ENCODE assay signal across 17 cellular contexts in genomic region chr9:89507626-89508025, GRCh38. TPM values are rescaled to one million over a fixed set of nuclear protein-coding genes. Genes with fewer than 3 reads are reported as not detected.
DNase-seq lines count a peak whose midpoint lies in the region; ATAC-seq and TF ChIP-seq lines count a peak whose summit lies in the region.
"Had no signal": no experiment of that assay in that cellular context is flagged by ENCODE, and none has a peak within 500 bp of the region (broad histone marks: within the 10 kb centered on the region; RNA-seq: fewer than 3 reads in every experiment).

No MANE protein-coding gene starts in this region.

- H4K20me1 ChIP-seq in SU-DHL-6 (ENCODE audit: low read depth, low read length) = no peaks in the 10 kb centered on the region

- H3K27ac ChIP-seq in CD4-positive, alpha-beta T cell (ENCODE audit: low read depth, low read length) = no peak overlapping the region
- H3K27ac ChIP-seq in SU-DHL-6 (ENCODE audit: low read depth, low read length) = no peak overlapping the region
- H3K27ac ChIP-seq: GM23248, uterus had no signal

- DNase-seq in CD4-positive, alpha-beta T cell = no peak
- no peak for DNase-seq in stimulated activated CD4-positive, alpha-beta T cell treated with anti-CD3 and anti-CD28 coated beads, Interleukin-1b, Interleukin-23, amount 100 ng/mL, for 48 hours
- DNase-seq in NCI-H2171 treated with DMSO at 0.1 percent for 48 hours (lab: John Stamatoyannopoulos, UW) (no peak), ecto neural progenitor cell (ENCODE audit: low spot score) (no peak)
- DNase-seq: amniotic stem cell; GM23248; NCI-H1436; NCI-H524 treated with DMSO at 0.1 percent for 48 hours; retina; stimulated activated CD4-positive, alpha-beta T cell treated with anti-CD3 and anti-CD28 coated beads, Interleukin-2, amount 100 ng/mL, for 48 hours; uterus had no signal

- H3K9me3 Mint-ChIP-seq in CD4-positive, alpha-beta T cell = no peaks in the 10 kb centered on the region

- no peaks in the 10 kb centered on the region for H3K27me3 Mint-ChIP-seq in CD4-positive, alpha-beta T cell

- intact Hi-C loops in CD4-positive, alpha-beta T cell (cut with DNase I, micrococcal nuclease) = no loop called here

- H3K4me1 Mint-ChIP-seq in CD4-positive, alpha-beta T cell (ENCODE audit: low read depth) = peaks cover 82% of the 10 kb centered on the region

- H3K27me3 ChIP-seq in CD4-positive, alpha-beta T cell (ENCODE audit: control insufficient read depth, insufficient read depth, low read length) = no peaks in the 10 kb centered on the region
- H3K27me3 ChIP-seq in SU-DHL-6 (ENCODE audit: low read length) = no peaks in the 10 kb centered on the region
- H3K27me3 ChIP-seq: Peyer's patch, uterus had no signal

- H3K4me3 ChIP-seq in SU-DHL-6 (ENCODE audit: insufficient read depth, low read length, poor library complexity, severe bottlenecking) = no peak overlapping the region
- H3K4me3 ChIP-seq: GM23248, Peyer's patch, uterus had no signal

- POLR2A ChIA-PET in CD4-positive, alpha-beta T cell (lab: Charles Lee) = interaction anchor here (0.7 to 1.8 kb wide), 5 partner anchors 9 to 26 kb away, joined by 3 to 6 read pairs (median 4); no protein-coding TSS in a partner anchor

- H3F3A ChIP-seq in SU-DHL-6 (ENCODE audit: insufficient read depth) = no peaks in the 10 kb centered on the region

- no peaks in the 10 kb centered on the region for H3K79me2 ChIP-seq in SU-DHL-6 (ENCODE audit: insufficient read depth, low read length)

- H3K36me3 ChIP-seq in SU-DHL-6 (ENCODE audit: low read length) = no peaks in the 10 kb centered on the region
- H3K36me3 ChIP-seq: Peyer's patch, uterus had no signal

- TF ChIP-seq CTCF in CD4-positive, alpha-beta T cell (IDR thresholded peaks at IDR 0.05) = no peak
- no peak for TF ChIP-seq CTCF in SU-DHL-6 (IDR thresholded peaks at IDR 0.05; ENCODE audit: insufficient read depth, low read length, poor library complexity, severe bottlenecking)

- no peak overlapping the region for H3K9ac ChIP-seq in SU-DHL-6 (ENCODE audit: low read length)
- H3K9ac ChIP-seq: GM23248 had no signal

- H3K9me2 ChIP-seq in SU-DHL-6 (replicated peaks; ENCODE audit: insufficient read depth, low read length) = no peaks in the 10 kb centered on the region

- H3K4me3 Mint-ChIP-seq in CD4-positive, alpha-beta T cell = peak overlapping the region; percentile 54

- peak overlapping the region; percentile 77 for H3K27ac Mint-ChIP-seq in CD4-positive, alpha-beta T cell

- CTCF ChIA-PET in CD4-positive, alpha-beta T cell (lab: Charles Lee) = interaction anchor here (1.9 kb wide), 1 partner anchor 41 kb away, joined by 7 read pairs; no protein-coding TSS in a partner anchor

- no peaks in the 10 kb centered on the region for H3K36me3 Mint-ChIP-seq in CD4-positive, alpha-beta T cell (ENCODE audit: low read depth)

- H3K4me2 ChIP-seq in SU-DHL-6 (ENCODE audit: low read depth, low read length, poor library complexity, severe bottlenecking) = peak overlapping the region; percentile 34

- no peaks in the 10 kb centered on the region for H3K9me3 ChIP-seq in CD4-positive, alpha-beta T cell (ENCODE audit: control insufficient read depth, low read length)
- H3K9me3 ChIP-seq in SU-DHL-6 (ENCODE audit: insufficient read depth, low read length) = no peaks in the 10 kb centered on the region
- H3K9me3 ChIP-seq: Peyer's patch, uterus had no signal

- ATAC-seq in CD4-positive, alpha-beta T cell (ENCODE audit: poor library complexity) = peak; percentile 75
- ATAC-seq in GM18907 (IDR thresholded peaks at IDR 0.05; ENCODE audit: unreplicated experiment) = peak; percentile 60
- peak; percentile 55 for ATAC-seq in esophagus mucosa
- no peak for ATAC-seq in GM18519 (IDR thresholded peaks at IDR 0.05; ENCODE audit: low FRiP score, unreplicated experiment)
- ATAC-seq: HepG2 had no signal

- no peak overlapping the region for H2AFZ ChIP-seq in SU-DHL-6 (ENCODE audit: low read depth, low read length, severe bottlenecking)
- H2AFZ ChIP-seq: GM23248 had no signal

RNA-seq across cellular contexts. Expression of gene SEMA4D, which starts 9.7 kb away (rescaled TPM):
- total RNA-seq in CD4-positive, alpha-beta T cell = 100 to 1,000 TPM; 399 to 430 TPM
- 30.4 TPM for total RNA-seq in esophagus mucosa

Comparison
In these comparisons a context has a peak if more than half of its experiments do, and no peak if none do; other contexts are left out.
1. RNA of gene SEMA4D, which starts 9.7 kb away (total RNA-seq): 399 to 430 TPM in CD4-positive, alpha-beta T cell; 30.4 TPM in esophagus mucosa (single experiment); every median in the first group is over 10 times any median in the second.